In the genomic region with DNA sequence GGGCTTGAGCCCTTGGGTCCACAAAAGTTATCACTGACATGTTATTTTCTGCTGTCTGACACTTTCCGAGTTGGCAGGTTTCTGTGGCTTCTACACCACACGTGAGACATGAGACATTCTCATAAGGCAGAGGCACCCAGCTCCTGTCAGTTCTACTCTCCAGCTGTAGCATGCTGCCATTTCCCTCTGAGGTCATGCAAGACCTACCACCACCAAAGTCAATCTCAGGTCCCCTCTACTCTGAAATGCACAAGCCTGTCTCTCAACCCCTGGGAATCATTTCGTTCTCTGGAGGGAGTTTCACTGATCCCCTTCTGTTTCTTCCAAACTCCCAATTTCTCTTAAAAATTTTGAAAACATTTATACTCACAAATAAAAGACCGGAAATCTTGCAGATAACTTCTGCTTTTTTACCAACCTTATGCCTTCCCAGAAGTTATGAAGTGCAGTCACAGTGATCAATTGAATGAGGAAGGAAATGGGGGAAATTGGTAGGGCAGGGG, we compare ENCODE assay signal across 8 cellular contexts. TPM values are rescaled to one million over a fixed set of nuclear protein-coding genes. Genes with fewer than 3 reads are reported as not detected.
DNase-seq lines count a peak whose midpoint lies in the region; ATAC-seq lines count a peak whose summit lies in the region.

No MANE protein-coding gene starts in this region.

- intact Hi-C loops in Right ventricle myocardium inferior (cut with DNase I) = no loop called here

- DNase-seq in SIG-M5 treated with dmso at 0.1 percent for 504 hours (lab: John Stamatoyannopoulos, UW; ENCODE audit: unreplicated experiment) = peak; percentile 76
- no peak for DNase-seq in SIG-M5 (lab: John Stamatoyannopoulos, UW)
- peak in 3 of 34 experiments; percentile 10 to 16 (median 13) for DNase-seq in T-cell
- DNase-seq in stimulated activated CD8-positive, alpha-beta memory T cell treated with anti-CD3 and anti-CD28 coated beads, Interleukin-4, amount 100 ng/mL, for 48 hours = peak; percentile 45
- DNase-seq in NCI-H2227 treated with DMSO at 0.1 percent for 48 hours (lab: John Stamatoyannopoulos, UW) = no peak
- no peak for DNase-seq in Right ventricle myocardium inferior (ENCODE audit: missing footprints)
- no peak for DNase-seq in NCI-H187 treated with DMSO at 0.1 percent for 48 hours (lab: John Stamatoyannopoulos, UW)

- CTCF ChIA-PET in T-cell (lab: Charles Lee) = no interaction called here

- no peaks in the 10 kb centered on the region for H3K27me3 Mint-ChIP-seq in T-cell

- H3K4me3 Mint-ChIP-seq in T-cell = peak overlapping the region in 1 of 3 donors; percentile 46

- POLR2A ChIA-PET in T-cell (lab: Charles Lee) = no interaction called here

- H3K9me3 Mint-ChIP-seq in T-cell = peaks cover 0 to 9% (median 2%) of the 10 kb centered on the region in 3 donors

- peaks cover 17 to 25% (median 23%) of the 10 kb centered on the region in 3 donors for H3K4me1 Mint-ChIP-seq in T-cell

- ATAC-seq in HG02981 (IDR thresholded peaks at IDR 0.05; ENCODE audit: unreplicated experiment) (peak; percentile 91), T-cell (replicated peaks in 1 of 4) (peak in 3 of 4 experiments; percentile 53 to 73 (median 56)), Right ventricle myocardium inferior (no peak)

- H3K36me3 Mint-ChIP-seq in T-cell = no peaks in the 10 kb centered on the region

- peak overlapping the region; percentile 13 to 68 for H3K27ac Mint-ChIP-seq in T-cell

RNA-seq across cellular contexts. Expression of gene CR2, which starts 39.5 kb away (rescaled TPM):
- total RNA-seq in T-cell (1 to 10 TPM; 1.4 to 4.6 (median 2.1) TPM), Right ventricle myocardium inferior (not detected)

Comparison
In these comparisons a context has a peak if more than half of its experiments do, and no peak if none do; other contexts are left out.
1. DNase-seq: peak in SIG-M5 treated with dmso at 0.1 percent for 504 hours (single experiment) and stimulated activated CD8-positive, alpha-beta memory T cell treated with anti-CD3 and anti-CD28 coated beads, Interleukin-4, amount 100 ng/mL, for 48 hours (single experiment); none in SIG-M5 (single experiment), NCI-H2227 treated with DMSO at 0.1 percent for 48 hours (single experiment), Right ventricle myocardium inferior (single experiment) and NCI-H187 treated with DMSO at 0.1 percent for 48 hours (single experiment).